ENCODE assay signal across 14 cellular contexts in the genomic region with DNA sequence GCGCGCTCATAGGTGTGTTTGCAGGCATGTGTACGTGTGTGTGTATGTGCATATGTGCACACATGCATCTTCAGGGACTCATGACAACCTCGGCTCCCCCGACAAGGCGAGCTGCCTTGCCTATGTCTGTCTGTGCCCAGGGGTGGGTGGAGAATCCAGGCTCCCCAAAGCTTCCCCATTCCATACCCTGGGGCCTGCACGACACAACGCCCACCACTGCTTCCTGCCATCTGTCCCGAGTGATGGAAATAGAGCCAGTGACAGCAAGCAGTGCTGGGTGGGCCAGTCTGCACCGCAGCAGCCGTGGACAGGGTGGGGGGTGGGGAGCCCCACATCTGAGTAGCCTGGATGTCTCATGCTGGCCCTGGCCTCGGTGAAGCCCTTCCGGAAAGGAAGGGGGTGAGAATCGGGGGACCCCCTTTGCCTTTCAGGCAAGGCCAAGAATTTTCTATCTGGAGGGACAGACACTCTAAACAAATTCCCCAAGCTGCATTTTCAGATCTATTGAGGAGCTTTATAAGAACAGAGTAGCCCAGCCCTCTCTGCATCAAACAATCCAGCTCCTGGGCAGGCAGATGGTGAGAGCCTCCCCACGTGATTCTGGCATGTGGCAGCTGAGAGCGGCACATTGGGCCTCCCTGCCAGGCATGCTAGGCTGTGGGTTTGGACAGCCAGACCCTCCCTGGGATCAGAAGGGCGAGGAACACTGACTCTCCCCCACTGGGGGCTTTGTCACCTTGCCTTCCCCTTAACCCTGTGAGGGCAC. TPM values are rescaled to one million over a fixed set of nuclear protein-coding genes. Genes with fewer than 3 reads are reported as not detected.
"Had no signal": no experiment of that assay in that cellular context is flagged by ENCODE, and none has a peak within 500 bp of the region (broad histone marks: within the 10 kb centered on the region; RNA-seq: fewer than 3 reads in every experiment).

No MANE protein-coding gene starts in this region.

- H3K27me3 Mint-ChIP-seq: activated CD4-positive, alpha-beta T cell treated with anti-CD3 and anti-CD28 coated beads for 36 hours had no signal

- H3K4me3 Mint-ChIP-seq: activated CD4-positive, alpha-beta memory T cell treated with anti-CD3 and anti-CD28 coated beads for 36 hours; activated CD4-positive, alpha-beta T cell treated with anti-CD3 and anti-CD28 coated beads for 36 hours; activated CD8-positive, alpha-beta memory T cell treated with anti-CD3 and anti-CD28 coated beads, Interleukin-2, amount 10 ng/mL, durations not matched to agents 7 days and 5 days; activated naive CD4-positive, alpha-beta T cell treated with anti-CD3 and anti-CD28 coated beads, Interleukin-2, amount 10 ng/mL, durations not matched to agents 7 days and 5 days; mesothelial cell of epicardium; stimulated activated naive B cell treated with anti-CD40 and anti-IgM and Interleukin-4, amounts not matched to agents 10 μg/mL and 1 μg/mL and 100 μg/mL, for 72 hours; T-helper 17 cell; type B pancreatic cell had no signal

- FAIRE-seq: colon, endometrium had no signal

- H3K9me3 Mint-ChIP-seq: activated CD4-positive, alpha-beta memory T cell treated with anti-CD3 and anti-CD28 coated beads for 36 hours; activated naive CD4-positive, alpha-beta T cell treated with anti-CD3 and anti-CD28 coated beads, Interleukin-2, amount 10 ng/mL, durations not matched to agents 7 days and 5 days; activated T-helper 2 cell treated with anti-CD3 and anti-CD28 coated beads, Interferon-gamma antibody, Interleukin-2, Interleukin-4, amounts not matched to agents 10 μg/mL and 5 μg/mL and 100 μg/mL, durations not matched to agents 14 hours and 24 hours and 36 hours; mesothelial cell of epicardium; stimulated activated naive B cell treated with anti-CD40 and anti-IgM and Interleukin-4, amounts not matched to agents 10 μg/mL and 1 μg/mL and 100 μg/mL, for 72 hours; type B pancreatic cell had no signal

- H3K36me3 Mint-ChIP-seq: activated CD4-positive, alpha-beta memory T cell treated with anti-CD3 and anti-CD28 coated beads for 36 hours; activated CD8-positive, alpha-beta memory T cell treated with anti-CD3 and anti-CD28 coated beads, Interleukin-2, amount 10 ng/mL, durations not matched to agents 7 days and 5 days; activated naive CD4-positive, alpha-beta T cell treated with anti-CD3 and anti-CD28 coated beads, Interleukin-2, amount 10 ng/mL, durations not matched to agents 7 days and 5 days; mesothelial cell of epicardium; stimulated activated naive B cell treated with anti-CD40 and anti-IgM and Interleukin-4, amounts not matched to agents 10 μg/mL and 1 μg/mL and 100 μg/mL, for 72 hours; type B pancreatic cell had no signal

- H3K4me1 Mint-ChIP-seq: activated CD4-positive, alpha-beta T cell treated with anti-CD3 and anti-CD28 coated beads for 36 hours; activated CD8-positive, alpha-beta memory T cell treated with anti-CD3 and anti-CD28 coated beads, Interleukin-2, amount 10 ng/mL, durations not matched to agents 7 days and 5 days; activated naive CD4-positive, alpha-beta T cell treated with anti-CD3 and anti-CD28 coated beads, Interleukin-2, amount 10 ng/mL, durations not matched to agents 7 days and 5 days had no signal

- H3K27ac Mint-ChIP-seq: activated CD4-positive, alpha-beta memory T cell treated with anti-CD3 and anti-CD28 coated beads for 36 hours; activated CD4-positive, alpha-beta T cell treated with anti-CD3 and anti-CD28 coated beads for 36 hours; activated CD8-positive, alpha-beta memory T cell treated with anti-CD3 and anti-CD28 coated beads, Interleukin-2, amount 10 ng/mL, durations not matched to agents 7 days and 5 days; activated naive CD4-positive, alpha-beta T cell treated with anti-CD3 and anti-CD28 coated beads, Interleukin-2, amount 10 ng/mL, durations not matched to agents 7 days and 5 days; activated T-helper 2 cell treated with anti-CD3 and anti-CD28 coated beads, Interferon-gamma antibody, Interleukin-2, Interleukin-4, amounts not matched to agents 10 μg/mL and 5 μg/mL and 100 μg/mL, durations not matched to agents 14 hours and 24 hours and 36 hours; mesothelial cell of epicardium; stimulated activated naive B cell treated with anti-CD40 and anti-IgM and Interleukin-4, amounts not matched to agents 10 μg/mL and 1 μg/mL and 100 μg/mL, for 72 hours; T-helper 17 cell had no signal

- DNase-seq: activated CD4-positive, alpha-beta memory T cell treated with anti-CD3 and anti-CD28 coated beads for 36 hours; activated CD4-positive, alpha-beta T cell treated with anti-CD3 and anti-CD28 coated beads for 36 hours; activated CD8-positive, alpha-beta memory T cell treated with anti-CD3 and anti-CD28 coated beads, Interleukin-2, amount 10 ng/mL, durations not matched to agents 7 days and 5 days; activated naive CD4-positive, alpha-beta T cell treated with anti-CD3 and anti-CD28 coated beads, Interleukin-2, amount 10 ng/mL, durations not matched to agents 7 days and 5 days; activated T-cell treated with anti-CD3 and anti-CD28 coated beads, Interleukin-2, amount 50 U/mL, for 1 hour; islet precursor cell; stimulated activated CD4-positive, alpha-beta T cell treated with anti-CD3 and anti-CD28 coated beads, Interleukin-2, amount 100 ng/mL, for 48 hours; stimulated activated naive B cell treated with anti-CD40 and anti-IgM and Interleukin-4, amounts not matched to agents 10 μg/mL and 1 μg/mL and 100 μg/mL, for 72 hours; T-helper 17 cell had no signal

RNA-seq across cellular contexts. Expression of gene KCNIP3, which starts 4.9 kb away (rescaled TPM):
- total RNA-seq: activated CD4-positive, alpha-beta memory T cell treated with anti-CD3 and anti-CD28 coated beads for 36 hours; activated CD4-positive, alpha-beta T cell treated with anti-CD3 and anti-CD28 coated beads for 36 hours; activated CD8-positive, alpha-beta memory T cell treated with anti-CD3 and anti-CD28 coated beads, Interleukin-2, amount 10 ng/mL, durations not matched to agents 7 days and 5 days; T-helper 17 cell had no signal
